Comparison of ENCODE assay signal across 14 cellular contexts in genomic region chr17:62963296-62963695, GRCh38. TPM values are rescaled to one million over a fixed set of nuclear protein-coding genes. Genes with fewer than 3 reads are reported as not detected.
DNase-seq lines count a peak whose midpoint lies in the region; ATAC-seq and TF ChIP-seq lines count a peak whose summit lies in the region.
"Had no signal": no experiment of that assay in that cellular context is flagged by ENCODE, and none has a peak within 500 bp of the region (broad histone marks: within the 10 kb centered on the region; RNA-seq: fewer than 3 reads in every experiment).

No MANE protein-coding gene starts in this region.

- no peaks in the 10 kb centered on the region for H3K36me3 ChIP-seq in kidney epithelial cell (ENCODE audit: control insufficient read depth, insufficient read depth, low read length)
- H3K36me3 ChIP-seq: cardiac muscle cell had no signal

- no peak overlapping the region for H3K4me3 ChIP-seq in kidney epithelial cell (ENCODE audit: low read depth, low read length)
- H3K4me3 ChIP-seq: cardiac muscle cell had no signal

- ATAC-seq in HG03354 (IDR thresholded peaks at IDR 0.05; ENCODE audit: poor library complexity, severe bottlenecking, unreplicated experiment) (no peak), HG03135 (IDR thresholded peaks at IDR 0.05; ENCODE audit: unreplicated experiment) (no peak), GM18858 (IDR thresholded peaks at IDR 0.05; ENCODE audit: unreplicated experiment) (no peak)

- DNase-seq in AG09319 (ENCODE audit: extremely low read depth, low read depth) = peak; percentile 4
- DNase-seq in HT1080 (ENCODE audit: low read depth) = peak; percentile 89
- peak; percentile 56 for DNase-seq in amniotic epithelial cell (ENCODE audit: low read depth)
- peak; percentile 60 for DNase-seq in kidney epithelial cell (ENCODE audit: low read depth)
- DNase-seq in NCI-H345 (lab: John Stamatoyannopoulos, UW) = no peak
- DNase-seq: activated CD4-positive, alpha-beta T cell treated with anti-CD3 and anti-CD28 coated beads, Interleukin-2, amount 50 U/mL, for 1 hour; hippocampal formation; NCI-H1694; stimulated activated CD4-positive, alpha-beta T cell treated with anti-CD3 and anti-CD28 coated beads, Interleukin-4, amount 100 ng/mL, for 1 hour; stimulated activated naive CD4-positive, alpha-beta T cell had no signal

- no peak for TF ChIP-seq CTCF in AG09319 (IDR thresholded peaks at IDR 0.05; ENCODE audit: low read depth, low read length)
- no peak for TF ChIP-seq CTCF in kidney epithelial cell (IDR thresholded peaks at IDR 0.05; ENCODE audit: insufficient read depth, low read length, poor library complexity, severe bottlenecking)

- H3K27me3 ChIP-seq in kidney epithelial cell (ENCODE audit: control insufficient read depth, insufficient read depth, low read length) = no peaks in the 10 kb centered on the region
- H3K27me3 ChIP-seq: cardiac muscle cell had no signal

RNA-seq across cellular contexts. Expression of gene TANC2, which starts 2.7 kb away (rescaled TPM):
- total RNA-seq in HT1080 (2014; rRNA removed; shearing (Covaris generic)) = 11.2 and 14.0 TPM in 2 replicates
- polyA plus RNA-seq in HT1080 (2015; cell fraction: cytosol; rRNA removed) = 3.6 and 4.6 TPM in 2 replicates
- 11.0 and 11.6 TPM in 2 replicates for polyA plus RNA-seq in HT1080 (2015; cell fraction: nucleus; rRNA removed)
- total RNA-seq in kidney epithelial cell = 35.0 and 51.0 TPM in 2 replicates
